ENCODE assay signal across 12 cellular contexts in genomic region chr4:86596802-86597201, GRCh38. TPM values are rescaled to one million over a fixed set of nuclear protein-coding genes. Genes with fewer than 3 reads are reported as not detected.
A peak's percentile ranks its signal among the peaks of the same experiment; 100 is the strongest.
DNase-seq lines count a peak whose midpoint lies in the region; ATAC-seq, FAIRE-seq and TF ChIP-seq lines count a peak whose summit lies in the region.
"Had no signal": no experiment of that assay in that cellular context is flagged by ENCODE, and none has a peak within 500 bp of the region (broad histone marks: within the 10 kb centered on the region; RNA-seq: fewer than 3 reads in every experiment).

No MANE protein-coding gene starts in this region.

- no peak for DNase-seq in right atrium auricular region (ENCODE audit: low spot score)
- no peak for DNase-seq in Right ventricle myocardium inferior (ENCODE audit: missing footprints)
- DNase-seq in caudate nucleus (lab: John Stamatoyannopoulos, UW) = no peak
- no peak for DNase-seq in keratinocyte (ENCODE audit: low read depth, low spot score)
- no peak for DNase-seq in right lobe of liver
- no peak for DNase-seq in CD8-positive, alpha-beta memory T cell
- no peak for DNase-seq in activated naive CD4-positive, alpha-beta T cell treated with Interleukin-2 at 50 U/mL for 16 hours
- no peak for DNase-seq in activated naive CD4-positive, alpha-beta T cell treated with anti-CD3 and anti-CD28 coated beads, Interleukin-2, amount 50 U/mL, for 16 hours
- DNase-seq: NCI-H1436, spleen, T1000 had no signal

- TF ChIP-seq POLR2A in right lobe of liver (IDR thresholded peaks at IDR 0.05) = no peak

- H3K9ac ChIP-seq in keratinocyte (ENCODE audit: control insufficient read depth, extremely low read depth, insufficient read depth, low read length) = peak overlapping the region; percentile 92

- CTCF ChIA-PET in CD8-positive, alpha-beta memory T cell (lab: Charles Lee) = interaction anchor here (0.5 kb wide), 1 partner anchor 94 kb away, joined by 3 read pairs; no protein-coding TSS in a partner anchor

- TF ChIP-seq CTCF in right atrium auricular region (IDR thresholded peaks at IDR 0.05) (no peak), keratinocyte (optimal IDR thresholded peaks at IDR 0.05 in 1 of 3, IDR thresholded peaks at IDR 0.05 in 1 of 3, conservative IDR thresholded peaks at IDR 0.05 in 1 of 3; ENCODE audit: extremely low read depth in 1 of 3, insufficient read depth in 2 of 3, low read length in 3 of 3) (no peak), right lobe of liver (IDR thresholded peaks at IDR 0.05) (no peak)

- H3K36me3 ChIP-seq in right atrium auricular region (no peaks in the 10 kb centered on the region), keratinocyte (ENCODE audit: control insufficient read depth in 2 of 2, extremely low read depth in 1 of 2, insufficient read depth in 2 of 2, low read length in 2 of 2) (no peaks in the 10 kb centered on the region), right lobe of liver (no peaks in the 10 kb centered on the region)
- H3K36me3 ChIP-seq in CD8-positive, alpha-beta memory T cell (ENCODE audit: insufficient read depth, low read length) = no peaks in the 10 kb centered on the region
- H3K36me3 ChIP-seq: gastroesophageal sphincter, spleen had no signal

- H4K20me1 ChIP-seq in keratinocyte (ENCODE audit: control insufficient read depth, extremely low read depth, insufficient read depth, low read length) = no peaks in the 10 kb centered on the region

- no peaks in the 10 kb centered on the region for H3K27me3 ChIP-seq in right atrium auricular region
- no peaks in the 10 kb centered on the region for H3K27me3 ChIP-seq in keratinocyte (ENCODE audit: control insufficient read depth, extremely low read depth, insufficient read depth, low read length)
- H3K27me3 ChIP-seq in right lobe of liver = peaks cover 2 to 24% of the 10 kb centered on the region in 2 donors
- H3K27me3 ChIP-seq in CD8-positive, alpha-beta memory T cell (ENCODE audit: insufficient read depth, low read length, poor library complexity, severe bottlenecking) = peaks cover 5% of the 10 kb centered on the region
- H3K27me3 ChIP-seq: gastroesophageal sphincter had no signal

- peaks cover 5 to 49% of the 10 kb centered on the region in 2 donors for H3K27me3 Mint-ChIP-seq in CD8-positive, alpha-beta memory T cell

- 35% methylated on average over 2 of the region's 2 CpGs for WGBS in right lobe of liver (ENCODE audit: insufficient coverage, low coverage, low lambda C conversion rate, missing lambda C conversion rate)

- H3K36me3 Mint-ChIP-seq in CD8-positive, alpha-beta memory T cell = no peaks in the 10 kb centered on the region

- intact Hi-C loops in Right ventricle myocardium inferior (cut with DNase I) = no loop called here
- intact Hi-C loops in right lobe of liver (cut with DNase I) = no loop called here

- H3K27ac Mint-ChIP-seq in CD8-positive, alpha-beta memory T cell = no peak overlapping the region

- POLR2A ChIA-PET in CD8-positive, alpha-beta memory T cell (lab: Charles Lee) = no interaction called here

- ATAC-seq in Right ventricle myocardium inferior = no peak
- ATAC-seq in right lobe of liver = no peak
- ATAC-seq: gastroesophageal sphincter had no signal

- peak overlapping the region in 1 of 2 donors; percentile 77 for H3K4me3 ChIP-seq in right atrium auricular region
- H3K4me3 ChIP-seq in keratinocyte (ENCODE audit: control insufficient read depth in 2 of 3, extremely low read depth in 1 of 3, insufficient read depth in 2 of 3, low read depth in 1 of 3, low read length in 3 of 3) = peak overlapping the region; percentile 91 to 99 (median 98)
- H3K4me3 ChIP-seq in right lobe of liver = no peak overlapping the region
- no peak overlapping the region for H3K4me3 ChIP-seq in CD8-positive, alpha-beta memory T cell (ENCODE audit: low read length)

- no peak for FAIRE-seq in keratinocyte (lab: Jason Lieb, UNC)

- H3K4me1 ChIP-seq in right atrium auricular region = peaks cover 0 to 7% of the 10 kb centered on the region in 2 donors
- peaks cover 31% of the 10 kb centered on the region for H3K4me1 ChIP-seq in keratinocyte (ENCODE audit: control insufficient read depth, extremely low read depth, insufficient read depth, low read length)
- peaks cover 0 to 13% (median 0%) of the 10 kb centered on the region in 4 donors for H3K4me1 ChIP-seq in right lobe of liver
- H3K4me1 ChIP-seq in CD8-positive, alpha-beta memory T cell (ENCODE audit: insufficient read depth, low read length) = no peaks in the 10 kb centered on the region

- H3K4me3 Mint-ChIP-seq in CD8-positive, alpha-beta memory T cell = no peak overlapping the region

- H3K9me3 Mint-ChIP-seq in CD8-positive, alpha-beta memory T cell = peaks cover 0 to 5% (median 0%) of the 10 kb centered on the region in 5 donors

- dilution Hi-C loops in keratinocyte (cut with MboI; ENCODE audit: extremely low pct_ligation_motif_present, low sequenced_read_pairs) = no loop called here

- H3K4me1 Mint-ChIP-seq in CD8-positive, alpha-beta memory T cell = peaks cover 11 to 16% (median 15%) of the 10 kb centered on the region in 3 donors

- no peaks in the 10 kb centered on the region for H3K9me1 ChIP-seq in keratinocyte (ENCODE audit: control insufficient read depth, extremely low read depth, insufficient read depth, low read length)

- H2AFZ ChIP-seq in keratinocyte (ENCODE audit: control insufficient read depth, low read length) = no peak overlapping the region

- H3K27ac ChIP-seq in right atrium auricular region (peak overlapping the region; percentile 7 to 77), caudate nucleus (ENCODE audit: low read depth, low read length) (peak overlapping the region; percentile 85), keratinocyte (ENCODE audit: control insufficient read depth, insufficient read depth, low read length) (peak overlapping the region; percentile 93), right lobe of liver (no peak overlapping the region)
- H3K27ac ChIP-seq in CD8-positive, alpha-beta memory T cell (ENCODE audit: low read depth, low read length) = no peak overlapping the region

- H3K4me2 ChIP-seq in keratinocyte (ENCODE audit: control insufficient read depth, extremely low read depth, insufficient read depth, low read depth, low read length) = peak overlapping the region; percentile 86

- H3K79me2 ChIP-seq in keratinocyte (ENCODE audit: control insufficient read depth, insufficient read depth, low read length) = peaks cover 76% of the 10 kb centered on the region

- no peaks in the 10 kb centered on the region for H3K9me3 ChIP-seq in right atrium auricular region
- H3K9me3 ChIP-seq in keratinocyte (ENCODE audit: control insufficient read depth, low read depth, low read length) = no peaks in the 10 kb centered on the region
- H3K9me3 ChIP-seq in right lobe of liver = no peaks in the 10 kb centered on the region
- no peaks in the 10 kb centered on the region for H3K9me3 ChIP-seq in CD8-positive, alpha-beta memory T cell (ENCODE audit: low read length)
- H3K9me3 ChIP-seq: gastroesophageal sphincter, spleen had no signal

RNA-seq across cellular contexts. Expression of gene PTPN13, which starts 2.7 kb away (rescaled TPM):
- total RNA-seq in right atrium auricular region (10 to 100 TPM in 1 of 2 donors, 1 to 10 TPM in 1; 6.2 to 12.1 TPM), Right ventricle myocardium inferior (4.5 TPM), right lobe of liver (1 to 10 TPM in 3 of 6 experiments, under 1 TPM in 3; 0.73 to 2.2 (median 1.0) TPM)
- 19.3 to 37.6 TPM (median 23.5 TPM) in 3 replicates for polyA plus RNA-seq in keratinocyte
- 9.9 TPM for polyA plus RNA-seq in keratinocyte (2011; ENCODE audit: low read depth)
- polyA plus RNA-seq in keratinocyte (2011; cell fraction: cytosol; rRNA removed) = 14.4 and 26.2 TPM in 2 replicates
- 32.9 and 37.7 TPM in 2 replicates for polyA plus RNA-seq in keratinocyte (2011; cell fraction: nucleus; rRNA removed)
- 12.2 and 27.5 TPM in 2 replicates for polyA plus RNA-seq in keratinocyte (2012; ENCODE audit: low replicate concordance)
- 21.1 to 82.0 TPM (median 37.8 TPM) in 3 replicates for polyA minus RNA-seq in keratinocyte
- polyA minus RNA-seq in keratinocyte (2011; cell fraction: cytosol; rRNA and poly(A)+ RNA removed) = 21.3 TPM
- 70.1 and 105 TPM in 2 replicates for polyA minus RNA-seq in keratinocyte (2011; cell fraction: nucleus; rRNA and poly(A)+ RNA removed)
- under 1 TPM; 0.07 to 0.53 TPM for total RNA-seq in CD8-positive, alpha-beta memory T cell
- polyA plus RNA-seq in CD8-positive, alpha-beta memory T cell = 1.3 TPM

Comparison
In these comparisons a context has a peak if more than half of its experiments do, and no peak if none do; other contexts are left out.
1. H3K27ac ChIP-seq: peak in right atrium auricular region (2 of 2), caudate nucleus (single experiment) and keratinocyte (single experiment); none in right lobe of liver (0 of 3) and CD8-positive, alpha-beta memory T cell (single experiment).
2. H3K4me3 ChIP-seq: peak in keratinocyte (3 of 3); none in right lobe of liver (0 of 3) and CD8-positive, alpha-beta memory T cell (single experiment).